In genomic region chr21:29821230-29821629, GRCh38 we compare ENCODE assay signal across 8 cellular contexts.
"Had no signal": no experiment of that assay in that cellular context is flagged by ENCODE, and none has a peak within 500 bp of the region (broad histone marks: within the 10 kb centered on the region; RNA-seq: fewer than 3 reads in every experiment).

No MANE protein-coding gene starts in this region.

- H3K4me2 ChIP-seq: GM23338 had no signal

- H3K9me3 Mint-ChIP-seq: GM23338, H9 had no signal

- H3K9ac ChIP-seq: GM23248 had no signal

- H3K27ac Mint-ChIP-seq: GM23338, H9, HFFc6 had no signal

- H3K4me3 Mint-ChIP-seq: GM23338, H9, HFFc6 had no signal

- DNase-seq: GM23248, GOT3, H7, H9, HCEC 1CT, HFFc6 had no signal

- H3K27ac ChIP-seq: GM23248 had no signal

- H3K36me3 ChIP-seq: HAP-1 had no signal

- H3K4me3 ChIP-seq: GM23248, GM23338, HAP-1 had no signal

- H2AFZ ChIP-seq: GM23248, GM23338 had no signal
